Comparison of ENCODE assay signal across 9 cellular contexts in genomic region chr18:46253498-46253897, GRCh38.
DNase-seq lines count a peak whose midpoint lies in the region; ATAC-seq and TF ChIP-seq lines count a peak whose summit lies in the region.
"Had no signal": no experiment of that assay in that cellular context is flagged by ENCODE, and none has a peak within 500 bp of the region (broad histone marks: within the 10 kb centered on the region; RNA-seq: fewer than 3 reads in every experiment).

No MANE protein-coding gene starts in this region.

- peak; percentile 55 for DNase-seq in Caki2 (ENCODE audit: low read depth)
- DNase-seq in LHCN-M2 (ENCODE audit: low read depth): peak; percentile 65
- peak; percentile 62 for DNase-seq in choroid plexus epithelial cell (ENCODE audit: low read depth)
- DNase-seq in natural killer cell: no peak
- no peak for DNase-seq in effector CD8-positive, alpha-beta T cell (lab: John Stamatoyannopoulos, UW)
- no peak for DNase-seq in T-helper 2 cell
- no peak for DNase-seq in HEK293T (ENCODE audit: extremely low spot score)
- DNase-seq: stimulated activated naive B cell treated with anti-CD40 and anti-IgM and Interleukin-4, amounts not matched to agents 10 μg/mL and 1 μg/mL and 100 μg/mL, for 72 hours had no signal

- POLR2A ChIA-PET in HEK293T (lab: Yijun Ruan, JAX): no interaction called here

- peaks cover 5% of the 10 kb centered on the region for H3K36me3 Mint-ChIP-seq in natural killer cell

- H3K4me1 Mint-ChIP-seq in natural killer cell: peaks cover 31 to 41% of the 10 kb centered on the region in 2 donors

- no peak for TF ChIP-seq CTCF in choroid plexus epithelial cell (conservative IDR thresholded peaks at IDR 0.05; ENCODE audit: low read depth, low read length)
- TF ChIP-seq CTCF in natural killer cell (IDR thresholded peaks at IDR 0.05): no peak

- CTCF ChIA-PET in HEK293T (lab: Yijun Ruan, JAX): no interaction called here

- H3K27me3 Mint-ChIP-seq in natural killer cell (ENCODE audit: low read depth in 2 of 2): no peaks in the 10 kb centered on the region
- H3K27me3 Mint-ChIP-seq: stimulated activated naive B cell treated with anti-CD40 and anti-IgM and Interleukin-4, amounts not matched to agents 10 μg/mL and 1 μg/mL and 100 μg/mL, for 72 hours had no signal

- H3K27ac Mint-ChIP-seq in natural killer cell: peak overlapping the region; percentile 54 to 68
- H3K27ac Mint-ChIP-seq: stimulated activated naive B cell treated with anti-CD40 and anti-IgM and Interleukin-4, amounts not matched to agents 10 μg/mL and 1 μg/mL and 100 μg/mL, for 72 hours had no signal

- in situ Hi-C loops in Caki2 (cut with HindIII; ENCODE audit: low pct_unique_long_range_greater_than_20kb, low sequenced_read_pairs): no loop called here

- intact Hi-C loops in natural killer cell (cut with micrococcal nuclease): loop anchor here (5.0 kb wide), 2 partner anchors 41 to 84 kb away; no protein-coding TSS in a partner anchor

- no peak overlapping the region for H3K4me3 ChIP-seq in choroid plexus epithelial cell (ENCODE audit: low read depth, low read length)

- ATAC-seq in natural killer cell (no peak), HG03025 (IDR thresholded peaks at IDR 0.05; ENCODE audit: low FRiP score, unreplicated experiment) (no peak)
- ATAC-seq: stimulated activated naive B cell treated with anti-CD40 and anti-IgM and Interleukin-4, amounts not matched to agents 10 μg/mL and 1 μg/mL and 100 μg/mL, for 72 hours had no signal

- no peaks in the 10 kb centered on the region for H3K9me3 Mint-ChIP-seq in natural killer cell

- no peak overlapping the region for H3K4me3 Mint-ChIP-seq in natural killer cell
- H3K4me3 Mint-ChIP-seq: stimulated activated naive B cell treated with anti-CD40 and anti-IgM and Interleukin-4, amounts not matched to agents 10 μg/mL and 1 μg/mL and 100 μg/mL, for 72 hours had no signal

TF ChIP-seq in HEK293T, 16 proteins besides CTCF, POLR2A, EP300 and RAD21:
- no peak for TF ChIP-seq BHLHE40 (IDR thresholded peaks at IDR 0.05; ENCODE audit: borderline replicate concordance)
- TF ChIP-seq L3MBTL2 (conservative IDR thresholded peaks at IDR 0.05): no peak
- no peak for TF ChIP-seq FOXK2 (IDR thresholded peaks at IDR 0.05)
- TF ChIP-seq TARDBP (IDR thresholded peaks at IDR 0.05): no peak
- no peak for TF ChIP-seq CTBP1 (IDR thresholded peaks at IDR 0.05; ENCODE audit: borderline replicate concordance)
- TF ChIP-seq ZNF384 (IDR thresholded peaks at IDR 0.05): no peak
- no peak for TF ChIP-seq FOXA1 (IDR thresholded peaks at IDR 0.05)

Comparison
In these comparisons a context has a peak if more than half of its experiments do, and no peak if none do; other contexts are left out.
1. DNase-seq: peak in Caki2 (single experiment), LHCN-M2 (single experiment) and choroid plexus epithelial cell (single experiment); none in natural killer cell (single experiment), effector CD8-positive, alpha-beta T cell (single experiment), T-helper 2 cell (0 of 5) and HEK293T (single experiment).